8 cellular contexts compared by ENCODE assay signal in genomic region chr16:2126161-2126743, GRCh38. TPM values are rescaled to one million over a fixed set of nuclear protein-coding genes. Genes with fewer than 3 reads are reported as not detected.
DNase-seq lines count a peak whose midpoint lies in the region; ATAC-seq, FAIRE-seq and TF ChIP-seq lines count a peak whose summit lies in the region.
"Not testable (repeated sequence)": the region's sequence is repeated elsewhere in the genome, so short reads cannot be mapped to it uniquely, and the experiment has no call there.

No MANE protein-coding gene starts in this region.

- not testable (repeated sequence) for H2AFZ ChIP-seq in keratinocyte (ENCODE audit: control insufficient read depth, low read length); neural progenitor cell (replicated peaks)

- peak overlapping the region; percentile 68 for H3K4me3 ChIP-seq in coronary artery
- H3K4me3 ChIP-seq in keratinocyte (ENCODE audit: control insufficient read depth in 2 of 3, extremely low read depth in 1 of 3, insufficient read depth in 2 of 3, low read depth in 1 of 3, low read length in 3 of 3); neural progenitor cell; upper lobe of right lung: not testable (repeated sequence)
- H3K4me3 ChIP-seq in skeletal muscle satellite cell (ENCODE audit: low read length) = peak overlapping the region; percentile 17

- H3K9me3 Mint-ChIP-seq in WTC11, neural progenitor cell: not testable (repeated sequence)

- not testable (repeated sequence) for H3K36me3 Mint-ChIP-seq in WTC11, neural progenitor cell

- peaks cover 31% of the 10 kb centered on the region for H3K79me2 ChIP-seq in keratinocyte (ENCODE audit: control insufficient read depth, insufficient read depth, low read length)
- peaks cover 31% of the 10 kb centered on the region for H3K79me2 ChIP-seq in neural progenitor cell (ENCODE audit: low read depth)

- intact Hi-C loops in upper lobe of right lung (cut with DNase I) = not testable (repeated sequence)

- H3K27ac ChIP-seq in coronary artery (peak overlapping the region; percentile 98 to 99), keratinocyte (ENCODE audit: control insufficient read depth, insufficient read depth, low read length) (peak overlapping the region; percentile 31), upper lobe of right lung (peak overlapping the region; percentile 47)
- not testable (repeated sequence) for H3K27ac ChIP-seq in foreskin keratinocyte, neural progenitor cell

- not testable (repeated sequence) for FAIRE-seq in keratinocyte (lab: Jason Lieb, UNC)

- H3K27me3 Mint-ChIP-seq in WTC11 (ENCODE audit: low read depth); neural progenitor cell (ENCODE audit: insufficient read depth, low read depth): not testable (repeated sequence)

- CTCF ChIA-PET in WTC11 (lab: Charles Lee) = interaction anchor here (1.0 kb wide), 1 partner anchor 14 kb away, joined by 3 read pairs; no protein-coding TSS in a partner anchor

- H3K9me3 ChIP-seq in keratinocyte (ENCODE audit: control insufficient read depth, low read depth, low read length); neural progenitor cell (ENCODE audit: low read depth); skeletal muscle satellite cell (replicated peaks; ENCODE audit: low read length); upper lobe of right lung: not testable (repeated sequence)

- H3K4me2 ChIP-seq in keratinocyte (ENCODE audit: control insufficient read depth, extremely low read depth, insufficient read depth, low read depth, low read length) = peak overlapping the region; percentile 37
- H3K4me2 ChIP-seq in neural progenitor cell = not testable (repeated sequence)
- H3K4me2 ChIP-seq in skeletal muscle satellite cell (ENCODE audit: low read length) = peak overlapping the region; percentile 63

- not testable (repeated sequence) for H3K9me1 ChIP-seq in keratinocyte (ENCODE audit: control insufficient read depth, extremely low read depth, insufficient read depth, low read length)

- TF ChIP-seq CTCF in WTC11 (IDR thresholded peaks at IDR 0.05); coronary artery (IDR thresholded peaks at IDR 0.05); keratinocyte (optimal IDR thresholded peaks at IDR 0.05 in 1 of 3, IDR thresholded peaks at IDR 0.05 in 1 of 3, conservative IDR thresholded peaks at IDR 0.05 in 1 of 3; ENCODE audit: extremely low read depth in 1 of 3, insufficient read depth in 2 of 3, low read length in 3 of 3); neural progenitor cell (IDR thresholded peaks at IDR 0.05); upper lobe of right lung (IDR thresholded peaks at IDR 0.05): not testable (repeated sequence)
- peak; percentile 11 for TF ChIP-seq CTCF in foreskin keratinocyte (conservative IDR thresholded peaks at IDR 0.05)

- not testable (repeated sequence) for H3F3A ChIP-seq in neural progenitor cell (ENCODE audit: low read depth)

- dilution Hi-C loops in keratinocyte (cut with MboI; ENCODE audit: extremely low pct_ligation_motif_present, low sequenced_read_pairs) = not testable (repeated sequence)

- not testable (repeated sequence) for ATAC-seq in WTC11, foreskin keratinocyte, upper lobe of right lung

- H3K27ac Mint-ChIP-seq in WTC11 = peak overlapping the region; percentile 74; the same call in 1 of the 2 replicates
- not testable (repeated sequence) for H3K27ac Mint-ChIP-seq in neural progenitor cell

- not testable (repeated sequence) for H4K20me1 ChIP-seq in keratinocyte (ENCODE audit: control insufficient read depth, extremely low read depth, insufficient read depth, low read length)
- peaks cover 28% of the 10 kb centered on the region for H4K20me1 ChIP-seq in neural progenitor cell (ENCODE audit: low read depth)

- peak; percentile 43 for DNase-seq in EH (ENCODE audit: low read depth)
- not testable (repeated sequence) for DNase-seq in WTC11 (ENCODE audit: low spot score); coronary artery (ENCODE audit: low spot score); foreskin keratinocyte; keratinocyte (ENCODE audit: low read depth, low spot score); neural progenitor cell (ENCODE audit: low spot score); upper lobe of right lung

- peaks cover 21% of the 10 kb centered on the region for H3K4me1 Mint-ChIP-seq in WTC11
- peaks cover 25% of the 10 kb centered on the region for H3K4me1 Mint-ChIP-seq in neural progenitor cell

- H3K36me3 ChIP-seq in keratinocyte (ENCODE audit: control insufficient read depth in 2 of 2, extremely low read depth in 1 of 2, insufficient read depth in 2 of 2, low read length in 2 of 2); neural progenitor cell; skeletal muscle satellite cell (ENCODE audit: insufficient read depth, low read length); upper lobe of right lung: not testable (repeated sequence)

- H3K4me3 Mint-ChIP-seq in WTC11 = not testable (repeated sequence)
- H3K4me3 Mint-ChIP-seq in neural progenitor cell = peak overlapping the region; percentile 53

- peaks cover 13% of the 10 kb centered on the region for H3K4me1 ChIP-seq in foreskin keratinocyte
- H3K4me1 ChIP-seq in keratinocyte (ENCODE audit: control insufficient read depth, extremely low read depth, insufficient read depth, low read length) = peaks cover 54% of the 10 kb centered on the region
- peaks cover 11% of the 10 kb centered on the region for H3K4me1 ChIP-seq in neural progenitor cell
- peaks cover 68% of the 10 kb centered on the region for H3K4me1 ChIP-seq in skeletal muscle satellite cell (ENCODE audit: control insufficient read depth, insufficient read depth, low read length)
- H3K4me1 ChIP-seq in upper lobe of right lung = peaks cover 35% of the 10 kb centered on the region

- POLR2A ChIA-PET in WTC11 (lab: Charles Lee) = not testable (repeated sequence)

- H3K27me3 ChIP-seq in foreskin keratinocyte; keratinocyte (ENCODE audit: control insufficient read depth, extremely low read depth, insufficient read depth, low read length); neural progenitor cell; skeletal muscle satellite cell (ENCODE audit: control insufficient read depth, insufficient read depth, low read length); upper lobe of right lung: not testable (repeated sequence)

- H3K9ac ChIP-seq in keratinocyte (ENCODE audit: control insufficient read depth, extremely low read depth, insufficient read depth, low read length); neural progenitor cell: not testable (repeated sequence)
- H3K9ac ChIP-seq in skeletal muscle satellite cell (ENCODE audit: low read depth, low read length) = peak overlapping the region; percentile 80

RNA-seq across cellular contexts. Expression of gene PKD1, which starts 9.4 kb away (rescaled TPM):
- total RNA-seq in WTC11 (2021) = 96.8 to 102 TPM (median 98.9 TPM) in 3 replicates
- 36.7 and 46.5 TPM in 2 replicates for total RNA-seq in foreskin keratinocyte
- 16.8 and 19.7 TPM in 2 replicates for polyA plus RNA-seq in foreskin keratinocyte
- polyA plus RNA-seq in keratinocyte = 10.6 to 22.9 TPM (median 16.4 TPM) in 3 replicates
- 11.0 TPM for polyA plus RNA-seq in keratinocyte (2011; ENCODE audit: low read depth)
- 3.8 and 11.5 TPM in 2 replicates for polyA plus RNA-seq in keratinocyte (2011; cell fraction: cytosol; rRNA removed)
- polyA plus RNA-seq in keratinocyte (2011; cell fraction: nucleus; rRNA removed) = 104 and 139 TPM in 2 replicates
- 19.6 and 30.4 TPM in 2 replicates for polyA plus RNA-seq in keratinocyte (2012; ENCODE audit: low replicate concordance)
- polyA minus RNA-seq in keratinocyte = 39.6 to 62.5 TPM (median 40.9 TPM) in 3 replicates
- polyA minus RNA-seq in keratinocyte (2011; cell fraction: cytosol; rRNA and poly(A)+ RNA removed) = 57.4 TPM
- polyA minus RNA-seq in keratinocyte (2011; cell fraction: nucleus; rRNA and poly(A)+ RNA removed) = 139 and 161 TPM in 2 replicates
- 16.9 and 73.4 TPM in 2 replicates for total RNA-seq in neural progenitor cell (ENCODE audit: low replicate concordance)
- total RNA-seq in skeletal muscle satellite cell (2012; rRNA removed) = 90.8 and 110 TPM in 2 replicates
- 84.8 TPM for total RNA-seq in upper lobe of right lung

RNA-seq across cellular contexts. Expression of gene RAB26, which starts 22.2 kb away (rescaled TPM):
- 6.2 to 7.3 TPM (median 6.9 TPM) in 3 replicates for total RNA-seq in WTC11 (2021)
- total RNA-seq in foreskin keratinocyte = 0.42 and 0.44 TPM in 2 replicates
- polyA plus RNA-seq in foreskin keratinocyte = 0.49 and 0.72 TPM in 2 replicates
- polyA plus RNA-seq in keratinocyte = 0.44 to 0.91 TPM (median 0.58 TPM) in 3 replicates
- polyA plus RNA-seq in keratinocyte (2011; ENCODE audit: low read depth) = not detected
- polyA plus RNA-seq in keratinocyte (2011; cell fraction: cytosol; rRNA removed) = 0.21 and 0.70 TPM in 2 replicates
- 1.0 and 2.2 TPM in 2 replicates for polyA plus RNA-seq in keratinocyte (2011; cell fraction: nucleus; rRNA removed)
- polyA plus RNA-seq in keratinocyte (2012; ENCODE audit: low replicate concordance) = 0.83 and 1.5 TPM in 2 replicates
- 0.23 to 0.77 TPM in 2 of 3 replicates, not detected in the other for polyA minus RNA-seq in keratinocyte
- not detected for polyA minus RNA-seq in keratinocyte (2011; cell fraction: cytosol; rRNA and poly(A)+ RNA removed)
- 0.74 and 1.2 TPM in 2 replicates for polyA minus RNA-seq in keratinocyte (2011; cell fraction: nucleus; rRNA and poly(A)+ RNA removed)
- total RNA-seq in neural progenitor cell (ENCODE audit: low replicate concordance) = 2.1 and 4.4 TPM in 2 replicates
- total RNA-seq in skeletal muscle satellite cell (2012; rRNA removed) = 0.66 TPM in 1 of 2 replicates, not detected in the other
- total RNA-seq in upper lobe of right lung = 0.67 TPM

RNA-seq across cellular contexts. Expression of gene TRAF7, which starts 29.3 kb away (rescaled TPM):
- total RNA-seq in WTC11 (2021) = 148 to 159 TPM (median 152 TPM) in 3 replicates
- 86.0 and 89.7 TPM in 2 replicates for total RNA-seq in foreskin keratinocyte
- 62.1 and 69.0 TPM in 2 replicates for polyA plus RNA-seq in foreskin keratinocyte
- polyA plus RNA-seq in keratinocyte = 38.4 to 52.1 TPM (median 45.9 TPM) in 3 replicates
- polyA plus RNA-seq in keratinocyte (2011; ENCODE audit: low read depth) = 28.3 TPM
- polyA plus RNA-seq in keratinocyte (2011; cell fraction: cytosol; rRNA removed) = 37.3 and 68.2 TPM in 2 replicates
- 51.7 and 65.5 TPM in 2 replicates for polyA plus RNA-seq in keratinocyte (2011; cell fraction: nucleus; rRNA removed)
- polyA plus RNA-seq in keratinocyte (2012; ENCODE audit: low replicate concordance) = 41.9 and 72.5 TPM in 2 replicates
- 54.2 to 122 TPM (median 60.8 TPM) in 3 replicates for polyA minus RNA-seq in keratinocyte
- 96.1 TPM for polyA minus RNA-seq in keratinocyte (2011; cell fraction: cytosol; rRNA and poly(A)+ RNA removed)
- 35.2 and 37.6 TPM in 2 replicates for polyA minus RNA-seq in keratinocyte (2011; cell fraction: nucleus; rRNA and poly(A)+ RNA removed)
- total RNA-seq in neural progenitor cell (ENCODE audit: low replicate concordance) = 24.1 and 63.6 TPM in 2 replicates
- total RNA-seq in skeletal muscle satellite cell (2012; rRNA removed) = 55.3 and 64.7 TPM in 2 replicates
- total RNA-seq in upper lobe of right lung = 64.3 TPM
